ENCODE assay signal across 14 cellular contexts in the genomic region with DNA sequence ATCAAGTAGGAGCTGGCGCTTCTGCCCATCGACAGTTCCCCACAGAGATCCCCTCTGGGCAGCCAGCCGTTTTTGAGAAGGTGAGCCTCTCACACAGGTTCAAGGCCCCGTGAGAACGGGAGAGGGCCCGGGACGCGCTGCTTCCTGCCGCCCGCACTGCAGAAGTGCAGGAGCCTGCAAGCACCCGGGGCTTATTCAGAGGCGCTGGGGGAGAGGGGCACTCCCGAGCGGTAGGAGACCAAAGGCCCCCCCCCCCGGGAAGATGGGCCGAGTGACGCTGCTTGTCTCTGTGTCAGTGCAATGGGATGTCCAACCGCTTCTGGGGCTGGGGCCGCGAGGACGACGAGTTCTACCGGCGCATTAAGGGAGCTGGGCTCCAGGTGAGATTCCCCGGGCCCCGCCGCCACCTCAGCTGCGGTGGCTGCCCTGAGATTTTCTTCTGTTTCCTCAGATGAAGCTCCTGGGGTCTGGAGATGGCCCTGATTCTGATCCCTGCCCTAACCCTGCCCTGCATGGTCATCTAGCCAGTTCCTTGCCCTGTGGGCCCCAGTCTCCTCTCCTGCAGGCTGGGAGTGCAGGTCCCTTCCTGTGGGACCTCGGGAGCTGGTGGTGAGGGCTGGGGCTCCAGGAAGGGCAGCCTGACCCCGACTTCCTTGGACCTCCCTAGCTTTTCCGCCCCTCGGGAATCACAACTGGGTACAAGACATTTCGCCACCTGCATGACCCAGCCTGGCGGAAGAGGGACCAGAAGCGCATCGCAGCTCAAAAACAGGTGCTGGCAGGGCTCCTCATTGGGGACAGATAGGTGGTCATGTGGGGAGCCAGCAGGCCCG.
"Had no signal": no experiment of that assay in that cellular context is flagged by ENCODE, and none has a peak within 500 bp of the region (broad histone marks: within the 10 kb centered on the region; RNA-seq: fewer than 3 reads in every experiment).

No MANE protein-coding gene starts in this region.

- H3K4me1 Mint-ChIP-seq: activated CD8-positive, alpha-beta memory T cell treated with anti-CD3 and anti-CD28 coated beads, Interleukin-2, amount 10 ng/mL, durations not matched to agents 7 days and 5 days had no signal

- DNase-seq: activated CD4-positive, alpha-beta T cell treated with anti-CD3 and anti-CD28 coated beads, Interleukin-2, amount 50 U/mL, for 4 hours; activated CD8-positive, alpha-beta memory T cell treated with anti-CD3 and anti-CD28 coated beads, Interleukin-2, amount 10 ng/mL, durations not matched to agents 7 days and 5 days; activated gamma-delta T cell treated with Interleukin-2 at 50 U/mL for 16 hours; activated T-cell treated with anti-CD3 and anti-CD28 coated beads, Interleukin-2, amount 50 U/mL, for 48 hours; brain microvascular endothelial cell; effector CD8-positive, alpha-beta T cell; foreskin keratinocyte; glutamatergic neuron; left ventricle myocardium superior; ovary; stimulated activated CD4-positive, alpha-beta T cell treated with anti-CD3 and anti-CD28 coated beads, Interleukin-1b, Interleukin-23, amount 100 ng/mL, for 48 hours had no signal

- H3K4me3 Mint-ChIP-seq: activated CD8-positive, alpha-beta memory T cell treated with anti-CD3 and anti-CD28 coated beads, Interleukin-2, amount 10 ng/mL, durations not matched to agents 7 days and 5 days; activated naive CD8-positive, alpha-beta T cell; memory B cell; natural killer cell treated with Interleukin-12 subunit alpha and Interleukin-12 subunit beta and Interleukin-15 and Interleukin-18, amount 100 ng/mL, for 72 hours had no signal

- H3K27ac ChIP-seq: brain microvascular endothelial cell, foreskin keratinocyte, ovary had no signal

- H3K9me3 Mint-ChIP-seq: memory B cell; natural killer cell treated with Interleukin-12 subunit alpha and Interleukin-12 subunit beta and Interleukin-15 and Interleukin-18, amount 100 ng/mL, for 72 hours had no signal

- H3K36me3 Mint-ChIP-seq: activated CD8-positive, alpha-beta memory T cell treated with anti-CD3 and anti-CD28 coated beads, Interleukin-2, amount 10 ng/mL, durations not matched to agents 7 days and 5 days; activated naive CD8-positive, alpha-beta T cell; natural killer cell treated with Interleukin-12 subunit alpha and Interleukin-12 subunit beta and Interleukin-15 and Interleukin-18, amount 100 ng/mL, for 72 hours had no signal

- H3K4me1 ChIP-seq: foreskin keratinocyte had no signal

- H3K27me3 ChIP-seq: brain microvascular endothelial cell, foreskin keratinocyte, ovary had no signal

- H3K27me3 Mint-ChIP-seq: activated CD8-positive, alpha-beta memory T cell treated with anti-CD3 and anti-CD28 coated beads, Interleukin-2, amount 10 ng/mL, durations not matched to agents 7 days and 5 days; activated naive CD8-positive, alpha-beta T cell; memory B cell; natural killer cell treated with Interleukin-12 subunit alpha and Interleukin-12 subunit beta and Interleukin-15 and Interleukin-18, amount 100 ng/mL, for 72 hours had no signal

- H3K36me3 ChIP-seq: ovary had no signal

- H3K9me3 ChIP-seq: ovary had no signal

- H3K27ac Mint-ChIP-seq: activated CD8-positive, alpha-beta memory T cell treated with anti-CD3 and anti-CD28 coated beads, Interleukin-2, amount 10 ng/mL, durations not matched to agents 7 days and 5 days; activated naive CD8-positive, alpha-beta T cell; memory B cell; natural killer cell treated with Interleukin-12 subunit alpha and Interleukin-12 subunit beta and Interleukin-15 and Interleukin-18, amount 100 ng/mL, for 72 hours had no signal

- H3K4me3 ChIP-seq: ovary had no signal
